ENCODE assay signal across 15 cellular contexts in the genomic region with DNA sequence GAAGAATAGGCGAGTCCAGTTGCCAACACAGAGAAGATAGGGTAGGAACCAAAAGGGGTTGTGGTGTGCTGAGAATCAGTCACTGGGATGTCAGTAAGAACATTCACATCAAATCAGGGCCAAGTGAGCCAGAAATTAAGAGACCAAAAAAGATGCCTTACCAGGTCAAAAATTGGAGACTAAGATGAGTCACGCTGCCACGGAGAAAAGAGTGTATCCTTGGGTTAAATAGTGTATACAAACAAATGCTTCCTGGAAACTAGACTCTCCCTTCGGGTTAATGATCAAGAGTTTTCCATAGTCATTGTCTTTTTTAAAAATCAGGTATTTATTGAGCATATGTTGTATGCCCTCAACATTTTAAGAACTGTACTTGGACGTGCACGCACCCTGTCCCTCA.
"Had no signal": no experiment of that assay in that cellular context is flagged by ENCODE, and none has a peak within 500 bp of the region (broad histone marks: within the 10 kb centered on the region; RNA-seq: fewer than 3 reads in every experiment).

No MANE protein-coding gene starts in this region.

- H3K27ac Mint-ChIP-seq: activated T-helper 17 cell treated with anti-CD3 and anti-CD28 coated beads, Interleukin-2, amount 50 U/mL, for 72 hours; memory B cell; stimulated activated naive CD8-positive, alpha-beta T cell treated with anti-CD3 and anti-CD28 coated beads, Interleukin-15, Interleukin-2, amounts not matched to agents 100 ng/mL and 50 ng/mL, for 24 hours had no signal

- H3K9me3 Mint-ChIP-seq: activated T-helper 17 cell treated with anti-CD3 and anti-CD28 coated beads, Interleukin-2, amount 50 U/mL, for 72 hours; memory B cell; naive thymus-derived CD8-positive, alpha-beta T cell; stimulated activated naive CD8-positive, alpha-beta T cell treated with anti-CD3 and anti-CD28 coated beads, Interleukin-15, Interleukin-2, amounts not matched to agents 100 ng/mL and 50 ng/mL, for 24 hours had no signal

- H3K27me3 Mint-ChIP-seq: activated T-helper 17 cell treated with anti-CD3 and anti-CD28 coated beads, Interleukin-2, amount 50 U/mL, for 72 hours; memory B cell; naive thymus-derived CD8-positive, alpha-beta T cell; stimulated activated naive CD8-positive, alpha-beta T cell treated with anti-CD3 and anti-CD28 coated beads, Interleukin-15, Interleukin-2, amounts not matched to agents 100 ng/mL and 50 ng/mL, for 24 hours had no signal

- H3K4me1 Mint-ChIP-seq: activated T-helper 17 cell treated with anti-CD3 and anti-CD28 coated beads, Interleukin-2, amount 50 U/mL, for 72 hours; memory B cell had no signal

- DNase-seq: activated CD4-positive, alpha-beta T cell treated with anti-CD3 and anti-CD28 coated beads, Interleukin-2, amount 50 U/mL, for 48 hours; activated naive CD4-positive, alpha-beta T cell treated with Interleukin-2 at 50 U/mL for 16 hours; anterior cingulate cortex; kidney; left ventricle myocardium inferior; naive thymus-derived CD8-positive, alpha-beta T cell; posterior cingulate gyrus; stimulated activated CD4-positive, alpha-beta T cell treated with anti-CD3 and anti-CD28 coated beads, Interleukin-15, amount 100 ng/mL, for 24 hours; stimulated activated CD4-positive, alpha-beta T cell treated with anti-CD3 and anti-CD28 coated beads, Interleukin-4, amount 100 ng/mL, for 4 hours; stimulated activated CD8-positive, alpha-beta memory T cell treated with anti-CD3 and anti-CD28 coated beads, Interleukin-4, amount 100 ng/mL, for 48 hours; T1000; WERI-Rb-1 had no signal

- H3K4me3 Mint-ChIP-seq: activated T-helper 17 cell treated with anti-CD3 and anti-CD28 coated beads, Interleukin-2, amount 50 U/mL, for 72 hours; memory B cell; naive thymus-derived CD8-positive, alpha-beta T cell; stimulated activated naive CD8-positive, alpha-beta T cell treated with anti-CD3 and anti-CD28 coated beads, Interleukin-15, Interleukin-2, amounts not matched to agents 100 ng/mL and 50 ng/mL, for 24 hours had no signal

- ATAC-seq: activated T-helper 17 cell treated with anti-CD3 and anti-CD28 coated beads, Interleukin-2, amount 50 U/mL, for 72 hours; naive thymus-derived CD8-positive, alpha-beta T cell had no signal
